In the genomic region with DNA sequence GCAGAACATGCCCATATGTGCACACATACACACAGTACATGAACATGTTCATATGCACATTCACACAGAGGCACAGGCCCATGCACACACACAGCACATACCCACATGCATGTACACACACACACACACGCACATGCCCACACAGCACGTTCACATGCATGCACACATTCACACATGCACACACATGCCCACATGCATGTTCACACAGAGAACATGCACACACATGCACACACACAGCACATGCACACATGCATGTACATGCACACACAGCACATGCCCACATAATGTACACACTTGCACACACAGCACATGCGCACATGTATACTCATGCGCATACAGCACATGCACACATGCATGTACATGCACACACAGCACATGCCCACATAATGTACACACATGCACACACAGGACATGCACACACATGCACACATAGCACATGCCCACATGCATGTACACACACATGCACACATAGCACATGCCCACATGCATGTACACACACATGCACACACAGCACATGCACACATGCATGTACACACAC, we compare ENCODE assay signal across 1 cellular context.
TF ChIP-seq lines count a peak whose summit lies in the region.

No MANE protein-coding gene starts in this region.

TF ChIP-seq in HepG2, 621 proteins besides CTCF, POLR2A, EP300 and RAD21 (continued from another document and continues in another):
- TF ChIP-seq, protein P1, sequence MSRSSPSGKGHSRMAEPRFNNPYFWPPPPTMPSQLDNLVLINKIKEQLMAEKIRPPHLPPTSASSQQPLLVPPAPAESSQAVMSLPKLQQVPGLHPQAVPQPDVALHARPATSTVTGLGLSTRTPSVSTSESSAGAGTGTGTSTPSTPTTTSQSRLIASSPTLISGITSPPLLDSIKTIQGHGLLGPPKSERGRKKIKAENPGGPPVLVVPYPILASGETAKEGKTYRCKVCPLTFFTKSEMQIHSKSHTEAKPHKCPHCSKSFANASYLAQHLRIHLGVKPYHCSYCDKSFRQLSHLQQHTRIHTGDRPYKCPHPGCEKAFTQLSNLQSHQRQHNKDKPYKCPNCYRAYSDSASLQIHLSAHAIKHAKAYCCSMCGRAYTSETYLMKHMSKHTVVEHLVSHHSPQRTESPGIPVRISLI (CRISPR knock-in tag; IDR thresholded peaks at IDR 0.05; ENCODE audit: borderline replicate concordance), result no peak
- TF ChIP-seq MAFF (IDR thresholded peaks at IDR 0.05; ENCODE audit: low read depth, low read length) (no peak), ZNF234 (CRISPR knock-in tag; conservative IDR thresholded peaks at IDR 0.05) (no peak), ZNF883 (CRISPR knock-in tag; IDR thresholded peaks at IDR 0.05; ENCODE audit: not compliant biosample characterization) (no peak), KAT2B (IDR thresholded peaks at IDR 0.05; ENCODE audit: borderline replicate concordance, low read depth, low read length) (no peak), ZFP1 (CRISPR knock-in tag; IDR thresholded peaks at IDR 0.05) (no peak), ZNF879 (CRISPR knock-in tag; IDR thresholded peaks at IDR 0.05) (no peak), NBN (conservative IDR thresholded peaks at IDR 0.05) (0 out of 2 replicates have a peak, but pooled peaks have one; percentile 37), ZSCAN21 (CRISPR knock-in tag; IDR thresholded peaks at IDR 0.05; ENCODE audit: borderline replicate concordance) (peak; percentile 19; the same call in 1 of the 2 replicates), THYN1 (CRISPR knock-in tag; IDR thresholded peaks at IDR 0.05; ENCODE audit: borderline replicate concordance, low read depth) (no peak), GFI1 (CRISPR knock-in tag; IDR thresholded peaks at IDR 0.05; ENCODE audit: borderline replicate concordance) (no peak), HNRNPH1 (optimal IDR thresholded peaks at IDR 0.05; ENCODE audit: low read depth, low read length) (no peak), ZNF780A (CRISPR knock-in tag; IDR thresholded peaks at IDR 0.05) (0 out of 2 replicates have a peak, but pooled peaks have one; percentile 28), SCMH1 (CRISPR knock-in tag; IDR thresholded peaks at IDR 0.05; ENCODE audit: borderline replicate concordance) (no peak), TBX3 (IDR thresholded peaks at IDR 0.05; ENCODE audit: borderline replicate concordance) (0 out of 2 replicates have a peak, but pooled peaks have one; percentile 22), ZBTB3 (CRISPR knock-in tag; IDR thresholded peaks at IDR 0.05; ENCODE audit: borderline replicate concordance, low read depth) (no peak), MXI1 (IDR thresholded peaks at IDR 0.05; ENCODE audit: borderline replicate concordance, low read depth, low read length) (peak; percentile 62; the same call in 2 of the 3 replicates), PRDM4 (CRISPR knock-in tag; IDR thresholded peaks at IDR 0.05; ENCODE audit: borderline replicate concordance) (no peak), ZBTB20 (CRISPR knock-in tag; IDR thresholded peaks at IDR 0.05; ENCODE audit: borderline replicate concordance, low read depth) (peak; percentile 43; the same call in 1 of the 2 replicates), ZHX2 (IDR thresholded peaks at IDR 0.05; ENCODE audit: low read depth) (no peak), ZHX2 (CRISPR knock-in tag; IDR thresholded peaks at IDR 0.05; ENCODE audit: borderline replicate concordance) (no peak), TAF1 (CRISPR knock-in tag; IDR thresholded peaks at IDR 0.05) (no peak), MED1 (CRISPR knock-in tag; IDR thresholded peaks at IDR 0.05) (no peak)
- TF ChIP-seq, protein P2, sequence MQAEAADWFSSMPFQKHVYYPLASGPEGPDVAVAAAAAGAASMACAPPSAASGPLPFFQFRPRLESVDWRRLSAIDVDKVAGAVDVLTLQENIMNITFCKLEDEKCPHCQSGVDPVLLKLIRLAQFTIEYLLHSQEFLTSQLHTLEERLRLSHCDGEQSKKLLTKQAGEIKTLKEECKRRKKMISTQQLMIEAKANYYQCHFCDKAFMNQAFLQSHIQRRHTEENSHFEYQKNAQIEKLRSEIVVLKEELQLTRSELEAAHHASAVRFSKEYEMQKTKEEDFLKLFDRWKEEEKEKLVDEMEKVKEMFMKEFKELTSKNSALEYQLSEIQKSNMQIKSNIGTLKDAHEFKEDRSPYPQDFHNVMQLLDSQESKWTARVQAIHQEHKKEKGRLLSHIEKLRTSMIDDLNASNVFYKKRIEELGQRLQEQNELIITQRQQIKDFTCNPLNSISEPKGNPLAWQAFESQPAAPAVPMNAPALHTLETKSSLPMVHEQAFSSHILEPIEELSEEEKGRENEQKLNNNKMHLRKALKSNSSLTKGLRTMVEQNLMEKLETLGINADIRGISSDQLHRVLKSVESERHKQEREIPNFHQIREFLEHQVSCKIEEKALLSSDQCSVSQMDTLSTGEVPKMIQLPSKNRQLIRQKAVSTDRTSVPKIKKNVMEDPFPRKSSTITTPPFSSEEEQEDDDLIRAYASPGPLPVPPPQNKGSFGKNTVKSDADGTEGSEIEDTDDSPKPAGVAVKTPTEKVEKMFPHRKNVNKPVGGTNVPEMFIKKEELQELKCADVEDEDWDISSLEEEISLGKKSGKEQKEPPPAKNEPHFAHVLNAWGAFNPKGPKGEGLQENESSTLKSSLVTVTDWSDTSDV (CRISPR knock-in tag; IDR thresholded peaks at IDR 0.05), result no peak
- TF ChIP-seq, protein P3, sequence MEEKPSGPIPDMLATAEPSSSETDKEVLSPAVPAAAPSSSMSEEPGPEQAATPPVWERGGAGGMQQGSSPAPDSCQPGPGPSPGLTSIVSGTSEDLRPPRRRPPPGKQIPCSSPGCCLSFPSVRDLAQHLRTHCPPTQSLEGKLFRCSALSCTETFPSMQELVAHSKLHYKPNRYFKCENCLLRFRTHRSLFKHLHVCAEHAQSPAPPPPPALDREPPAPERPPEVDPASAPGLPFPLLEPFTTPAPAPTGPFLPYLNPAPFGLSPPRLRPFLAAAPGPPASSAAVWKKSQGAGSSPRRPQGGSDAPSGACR (CRISPR knock-in tag; IDR thresholded peaks at IDR 0.05), result no peak
- TF ChIP-seq, protein P4, sequence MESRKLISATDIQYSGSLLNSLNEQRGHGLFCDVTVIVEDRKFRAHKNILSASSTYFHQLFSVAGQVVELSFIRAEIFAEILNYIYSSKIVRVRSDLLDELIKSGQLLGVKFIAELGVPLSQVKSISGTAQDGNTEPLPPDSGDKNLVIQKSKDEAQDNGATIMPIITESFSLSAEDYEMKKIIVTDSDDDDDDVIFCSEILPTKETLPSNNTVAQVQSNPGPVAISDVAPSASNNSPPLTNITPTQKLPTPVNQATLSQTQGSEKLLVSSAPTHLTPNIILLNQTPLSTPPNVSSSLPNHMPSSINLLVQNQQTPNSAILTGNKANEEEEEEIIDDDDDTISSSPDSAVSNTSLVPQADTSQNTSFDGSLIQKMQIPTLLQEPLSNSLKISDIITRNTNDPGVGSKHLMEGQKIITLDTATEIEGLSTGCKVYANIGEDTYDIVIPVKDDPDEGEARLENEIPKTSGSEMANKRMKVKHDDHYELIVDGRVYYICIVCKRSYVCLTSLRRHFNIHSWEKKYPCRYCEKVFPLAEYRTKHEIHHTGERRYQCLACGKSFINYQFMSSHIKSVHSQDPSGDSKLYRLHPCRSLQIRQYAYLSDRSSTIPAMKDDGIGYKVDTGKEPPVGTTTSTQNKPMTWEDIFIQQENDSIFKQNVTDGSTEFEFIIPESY (CRISPR knock-in tag; IDR thresholded peaks at IDR 0.05), result no peak
- TF ChIP-seq, protein P5, sequence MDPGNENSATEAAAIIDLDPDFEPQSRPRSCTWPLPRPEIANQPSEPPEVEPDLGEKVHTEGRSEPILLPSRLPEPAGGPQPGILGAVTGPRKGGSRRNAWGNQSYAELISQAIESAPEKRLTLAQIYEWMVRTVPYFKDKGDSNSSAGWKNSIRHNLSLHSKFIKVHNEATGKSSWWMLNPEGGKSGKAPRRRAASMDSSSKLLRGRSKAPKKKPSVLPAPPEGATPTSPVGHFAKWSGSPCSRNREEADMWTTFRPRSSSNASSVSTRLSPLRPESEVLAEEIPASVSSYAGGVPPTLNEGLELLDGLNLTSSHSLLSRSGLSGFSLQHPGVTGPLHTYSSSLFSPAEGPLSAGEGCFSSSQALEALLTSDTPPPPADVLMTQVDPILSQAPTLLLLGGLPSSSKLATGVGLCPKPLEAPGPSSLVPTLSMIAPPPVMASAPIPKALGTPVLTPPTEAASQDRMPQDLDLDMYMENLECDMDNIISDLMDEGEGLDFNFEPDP (CRISPR knock-in tag; conservative IDR thresholded peaks at IDR 0.05), result no peak
- TF ChIP-seq, protein P6, sequence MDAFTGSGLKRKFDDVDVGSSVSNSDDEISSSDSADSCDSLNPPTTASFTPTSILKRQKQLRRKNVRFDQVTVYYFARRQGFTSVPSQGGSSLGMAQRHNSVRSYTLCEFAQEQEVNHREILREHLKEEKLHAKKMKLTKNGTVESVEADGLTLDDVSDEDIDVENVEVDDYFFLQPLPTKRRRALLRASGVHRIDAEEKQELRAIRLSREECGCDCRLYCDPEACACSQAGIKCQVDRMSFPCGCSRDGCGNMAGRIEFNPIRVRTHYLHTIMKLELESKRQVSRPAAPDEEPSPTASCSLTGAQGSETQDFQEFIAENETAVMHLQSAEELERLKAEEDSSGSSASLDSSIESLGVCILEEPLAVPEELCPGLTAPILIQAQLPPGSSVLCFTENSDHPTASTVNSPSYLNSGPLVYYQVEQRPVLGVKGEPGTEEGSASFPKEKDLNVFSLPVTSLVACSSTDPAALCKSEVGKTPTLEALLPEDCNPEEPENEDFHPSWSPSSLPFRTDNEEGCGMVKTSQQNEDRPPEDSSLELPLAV (CRISPR knock-in tag; conservative IDR thresholded peaks at IDR 0.05; ENCODE audit: low read depth), result 0 out of 2 replicates have a peak, but pooled peaks have one; percentile 54
- TF ChIP-seq, protein P7, sequence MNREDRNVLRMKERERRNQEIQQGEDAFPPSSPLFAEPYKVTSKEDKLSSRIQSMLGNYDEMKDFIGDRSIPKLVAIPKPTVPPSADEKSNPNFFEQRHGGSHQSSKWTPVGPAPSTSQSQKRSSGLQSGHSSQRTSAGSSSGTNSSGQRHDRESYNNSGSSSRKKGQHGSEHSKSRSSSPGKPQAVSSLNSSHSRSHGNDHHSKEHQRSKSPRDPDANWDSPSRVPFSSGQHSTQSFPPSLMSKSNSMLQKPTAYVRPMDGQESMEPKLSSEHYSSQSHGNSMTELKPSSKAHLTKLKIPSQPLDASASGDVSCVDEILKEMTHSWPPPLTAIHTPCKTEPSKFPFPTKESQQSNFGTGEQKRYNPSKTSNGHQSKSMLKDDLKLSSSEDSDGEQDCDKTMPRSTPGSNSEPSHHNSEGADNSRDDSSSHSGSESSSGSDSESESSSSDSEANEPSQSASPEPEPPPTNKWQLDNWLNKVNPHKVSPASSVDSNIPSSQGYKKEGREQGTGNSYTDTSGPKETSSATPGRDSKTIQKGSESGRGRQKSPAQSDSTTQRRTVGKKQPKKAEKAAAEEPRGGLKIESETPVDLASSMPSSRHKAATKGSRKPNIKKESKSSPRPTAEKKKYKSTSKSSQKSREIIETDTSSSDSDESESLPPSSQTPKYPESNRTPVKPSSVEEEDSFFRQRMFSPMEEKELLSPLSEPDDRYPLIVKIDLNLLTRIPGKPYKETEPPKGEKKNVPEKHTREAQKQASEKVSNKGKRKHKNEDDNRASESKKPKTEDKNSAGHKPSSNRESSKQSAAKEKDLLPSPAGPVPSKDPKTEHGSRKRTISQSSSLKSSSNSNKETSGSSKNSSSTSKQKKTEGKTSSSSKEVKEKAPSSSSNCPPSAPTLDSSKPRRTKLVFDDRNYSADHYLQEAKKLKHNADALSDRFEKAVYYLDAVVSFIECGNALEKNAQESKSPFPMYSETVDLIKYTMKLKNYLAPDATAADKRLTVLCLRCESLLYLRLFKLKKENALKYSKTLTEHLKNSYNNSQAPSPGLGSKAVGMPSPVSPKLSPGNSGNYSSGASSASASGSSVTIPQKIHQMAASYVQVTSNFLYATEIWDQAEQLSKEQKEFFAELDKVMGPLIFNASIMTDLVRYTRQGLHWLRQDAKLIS (CRISPR knock-in tag; IDR thresholded peaks at IDR 0.05), result no peak
